ENCODE assay signal across 1 cellular context in the genomic region with DNA sequence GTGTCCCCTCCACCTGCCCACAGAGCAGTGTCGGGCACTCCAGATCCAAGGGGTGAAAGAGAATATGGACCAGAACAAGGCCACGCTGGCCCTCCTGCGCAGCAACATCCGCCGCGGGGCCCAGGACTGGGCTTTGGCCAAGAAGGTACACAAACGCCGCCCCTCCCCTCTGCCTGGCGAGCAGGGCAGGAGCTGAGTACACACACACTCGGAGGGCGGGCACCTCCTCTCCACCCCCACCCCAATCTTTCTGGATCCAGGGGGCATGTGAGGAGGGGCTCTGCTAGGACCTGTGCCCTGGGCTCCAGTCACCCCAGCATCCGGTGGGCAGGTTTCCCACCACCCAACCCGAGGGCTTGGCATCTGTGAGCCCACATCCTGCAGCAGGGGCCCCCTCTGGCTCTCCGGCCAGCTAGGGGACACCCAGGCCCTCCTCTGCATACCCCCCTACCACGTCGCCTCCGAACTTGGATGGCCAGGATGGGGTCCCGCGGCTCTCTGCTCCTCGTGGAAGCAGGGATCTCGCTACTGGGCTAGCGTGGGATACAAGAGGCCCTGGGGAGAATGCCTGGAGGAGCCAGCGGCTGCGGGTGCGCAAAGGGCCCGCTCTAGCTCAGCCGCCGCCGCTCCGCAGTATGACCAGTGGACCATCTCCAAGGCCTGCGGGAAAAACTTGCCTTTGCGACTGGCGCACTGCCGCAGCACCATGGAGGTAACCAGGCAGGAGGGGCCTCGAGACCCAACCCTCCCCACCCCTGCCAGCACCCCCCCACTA.
TF ChIP-seq lines count a peak whose summit lies in the region.

No MANE protein-coding gene starts in this region.

TF ChIP-seq in SK-N-SH treated with all-trans-retinoic acid at 6 μM for 48 hours, 23 proteins besides CTCF, POLR2A, EP300 and RAD21 (continued from another document):
- TF ChIP-seq, protein P1, sequence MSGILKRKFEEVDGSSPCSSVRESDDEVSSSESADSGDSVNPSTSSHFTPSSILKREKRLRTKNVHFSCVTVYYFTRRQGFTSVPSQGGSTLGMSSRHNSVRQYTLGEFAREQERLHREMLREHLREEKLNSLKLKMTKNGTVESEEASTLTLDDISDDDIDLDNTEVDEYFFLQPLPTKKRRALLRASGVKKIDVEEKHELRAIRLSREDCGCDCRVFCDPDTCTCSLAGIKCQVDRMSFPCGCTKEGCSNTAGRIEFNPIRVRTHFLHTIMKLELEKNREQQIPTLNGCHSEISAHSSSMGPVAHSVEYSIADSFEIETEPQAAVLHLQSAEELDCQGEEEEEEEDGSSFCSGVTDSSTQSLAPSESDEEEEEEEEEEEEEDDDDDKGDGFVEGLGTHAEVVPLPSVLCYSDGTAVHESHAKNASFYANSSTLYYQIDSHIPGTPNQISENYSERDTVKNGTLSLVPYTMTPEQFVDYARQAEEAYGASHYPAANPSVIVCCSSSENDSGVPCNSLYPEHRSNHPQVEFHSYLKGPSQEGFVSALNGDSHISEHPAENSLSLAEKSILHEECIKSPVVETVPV (CRISPR knock-in tag; IDR thresholded peaks at IDR 0.05) = no peak
- TF ChIP-seq ISL1 (CRISPR knock-in tag; IDR thresholded peaks at IDR 0.05) = no peak
- no peak for TF ChIP-seq SNAI2 (CRISPR knock-in tag; IDR thresholded peaks at IDR 0.05)
- TF ChIP-seq ESRRG (CRISPR knock-in tag; IDR thresholded peaks at IDR 0.05) = no peak
